Comparison of ENCODE assay signal across 23 cellular contexts in the genomic region with DNA sequence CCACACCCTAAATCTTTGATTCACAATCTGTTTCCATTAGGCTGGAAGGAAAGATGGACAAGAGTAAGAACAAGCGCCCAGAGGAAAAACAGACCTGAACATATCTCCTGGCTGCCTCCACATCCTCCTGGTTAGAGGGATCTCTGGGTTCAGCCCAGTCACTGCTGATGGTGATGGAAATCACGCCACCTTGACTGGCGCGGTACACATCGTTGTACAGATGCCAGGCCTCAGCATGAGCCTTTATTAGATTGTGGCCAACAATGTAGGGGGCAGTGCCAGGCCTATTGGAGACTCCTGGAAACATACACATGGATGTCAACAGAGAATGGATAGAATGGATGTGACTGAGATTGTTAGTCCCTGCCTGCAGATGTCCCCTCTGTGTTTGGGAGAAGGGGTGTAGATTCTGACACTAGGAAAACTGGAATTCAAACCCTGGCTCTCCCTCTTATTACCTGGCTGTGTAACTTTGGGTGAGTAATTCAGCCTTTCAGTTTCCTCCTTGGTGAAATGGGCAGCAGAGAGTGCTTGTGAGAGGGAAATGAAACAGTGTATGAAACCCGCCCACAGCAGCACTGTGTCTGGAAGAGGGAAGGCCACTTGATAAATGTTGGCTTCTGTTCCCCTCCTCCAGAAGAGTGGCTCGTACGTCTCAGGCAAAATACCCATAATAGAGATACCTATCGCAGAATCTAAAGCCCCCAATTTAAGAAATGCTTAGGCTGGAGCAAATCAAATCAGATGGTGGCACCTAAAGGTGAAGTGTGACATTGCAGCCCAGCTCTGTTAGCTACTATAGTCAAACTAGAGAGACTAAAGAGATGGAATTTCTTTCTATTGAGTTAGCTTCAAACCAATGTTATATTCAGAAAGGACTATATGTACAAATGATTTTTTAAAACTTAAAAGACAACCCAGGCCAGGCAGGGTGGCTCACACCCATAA. TPM values are rescaled to one million over a fixed set of nuclear protein-coding genes. Genes with fewer than 3 reads are reported as not detected.
"Had no signal": no experiment of that assay in that cellular context is flagged by ENCODE, and none has a peak within 500 bp of the region (broad histone marks: within the 10 kb centered on the region; RNA-seq: fewer than 3 reads in every experiment).

No MANE protein-coding gene starts in this region.

- DNase-seq: activated CD4-positive, alpha-beta T cell treated with anti-CD3 and anti-CD28 coated beads for 36 hours; activated CD4-positive, alpha-beta T cell treated with anti-CD3 and anti-CD28 coated beads, Interleukin-2, amount 50 U/mL, for 48 hours; activated T-cell treated with anti-CD3 and anti-CD28 coated beads for 4 hours; amniotic stem cell; effector CD8-positive, alpha-beta T cell; esophagus squamous epithelium; heart right ventricle; immature natural killer cell; mucosa of descending colon; naive B cell; ovary; psoas muscle; right cardiac atrium; stimulated activated naive CD8-positive, alpha-beta T cell treated with anti-CD3 and anti-CD28 coated beads, Interleukin-15, amount 100 ng/mL, for 72 hours; trophoblast cell had no signal

- H3K9me3 ChIP-seq: ovary had no signal

- H3K27ac ChIP-seq: esophagus squamous epithelium, heart right ventricle, ovary, psoas muscle, skin epidermis, suprapubic skin had no signal

- H3K4me3 Mint-ChIP-seq: activated CD4-positive, alpha-beta T cell treated with anti-CD3 and anti-CD28 coated beads for 36 hours; activated naive CD8-positive, alpha-beta T cell; activated T-helper 1 cell treated with anti-CD3 and anti-CD28 coated beads, Interleukin-12 subunit alpha, Interleukin-12 subunit beta, Interleukin-2, Interleukin-4 antibody, amounts not matched to agents 30 ng/mL and 10 ng/mL and 1 ng/mL, durations not matched to agents 14 hours and 24 hours and 36 hours; dendritic cell treated with granulocyte-macrophage colony-stimulating factor and Interleukin-4, amounts not matched to agents 40 ng/mL and 50 ng/mL, for 4 days; immature natural killer cell; memory B cell; naive B cell; stimulated activated naive CD8-positive, alpha-beta T cell treated with anti-CD3 and anti-CD28 coated beads, Interleukin-15, amount 100 ng/mL, for 72 hours had no signal

- H3K36me3 ChIP-seq: esophagus squamous epithelium, heart right ventricle, ovary, suprapubic skin had no signal

- H3K4me1 ChIP-seq: psoas muscle had no signal

- H3K36me3 Mint-ChIP-seq: naive B cell had no signal

- H3K27ac Mint-ChIP-seq: activated CD4-positive, alpha-beta T cell treated with anti-CD3 and anti-CD28 coated beads for 36 hours; activated naive CD8-positive, alpha-beta T cell; activated T-helper 1 cell treated with anti-CD3 and anti-CD28 coated beads, Interleukin-12 subunit alpha, Interleukin-12 subunit beta, Interleukin-2, Interleukin-4 antibody, amounts not matched to agents 30 ng/mL and 10 ng/mL and 1 ng/mL, durations not matched to agents 14 hours and 24 hours and 36 hours; dendritic cell treated with granulocyte-macrophage colony-stimulating factor and Interleukin-4, amounts not matched to agents 40 ng/mL and 50 ng/mL, for 4 days; immature natural killer cell; memory B cell; naive B cell; stimulated activated naive CD8-positive, alpha-beta T cell treated with anti-CD3 and anti-CD28 coated beads, Interleukin-15, amount 100 ng/mL, for 72 hours had no signal

- H3K4me3 ChIP-seq: esophagus squamous epithelium, heart right ventricle, mucosa of descending colon, ovary, psoas muscle, skin epidermis, suprapubic skin had no signal

- ATAC-seq: activated CD4-positive, alpha-beta T cell treated with anti-CD3 and anti-CD28 coated beads for 36 hours; heart right ventricle; mucosa of descending colon; psoas muscle; right cardiac atrium; stimulated activated naive CD8-positive, alpha-beta T cell treated with anti-CD3 and anti-CD28 coated beads, Interleukin-15, amount 100 ng/mL, for 72 hours had no signal

- H3K27me3 ChIP-seq: esophagus squamous epithelium, heart right ventricle, ovary, suprapubic skin had no signal

- H3K27me3 Mint-ChIP-seq: activated CD4-positive, alpha-beta T cell treated with anti-CD3 and anti-CD28 coated beads for 36 hours; activated naive CD8-positive, alpha-beta T cell; dendritic cell treated with granulocyte-macrophage colony-stimulating factor and Interleukin-4, amounts not matched to agents 40 ng/mL and 50 ng/mL, for 4 days; memory B cell; naive B cell; stimulated activated naive CD8-positive, alpha-beta T cell treated with anti-CD3 and anti-CD28 coated beads, Interleukin-15, amount 100 ng/mL, for 72 hours had no signal

- H3K9me3 Mint-ChIP-seq: dendritic cell treated with granulocyte-macrophage colony-stimulating factor and Interleukin-4, amounts not matched to agents 40 ng/mL and 50 ng/mL, for 4 days; memory B cell had no signal

RNA-seq across cellular contexts. Expression of a gene that starts 36.2 kb away (rescaled TPM):
- total RNA-seq: heart right ventricle, liver, right cardiac atrium, suprapubic skin had no signal
- polyA plus RNA-seq: endothelial cell of umbilical vein, heart right ventricle, immature natural killer cell, liver, ovary, right cardiac atrium had no signal
